In genomic region chr3:61990618-61991017, GRCh38 we compare ENCODE assay signal across 28 cellular contexts.
"Had no signal": no experiment of that assay in that cellular context is flagged by ENCODE, and none has a peak within 500 bp of the region (broad histone marks: within the 10 kb centered on the region; RNA-seq: fewer than 3 reads in every experiment).

No MANE protein-coding gene starts in this region.

- H3K9me3 ChIP-seq: ovary, psoas muscle, right lobe of liver, sigmoid colon, stomach, thoracic aorta, thyroid gland, tibial nerve, upper lobe of left lung, vagina had no signal

- H3K9ac ChIP-seq: parathyroid adenoma had no signal

- H2AFZ ChIP-seq: parathyroid adenoma had no signal

- H3K4me3 Mint-ChIP-seq: naive thymus-derived CD4-positive, alpha-beta T cell; natural killer cell; nephron; stimulated activated effector memory CD8-positive, alpha-beta T cell treated with anti-CD3 and anti-CD28 coated beads, Interleukin-12 subunit alpha, Interleukin-12 subunit beta, amount 100 ng/mL, for 72 hours; stimulated activated naive B cell treated with anti-CD40 and anti-IgM and Interleukin-4, amounts not matched to agents 10 μg/mL and 1 μg/mL and 100 μg/mL, for 72 hours; stimulated activated naive CD8-positive, alpha-beta T cell treated with anti-CD3 and anti-CD28 coated beads, Interleukin-15, Interleukin-2, amounts not matched to agents 100 ng/mL and 50 ng/mL, for 24 hours had no signal

- H3K27me3 Mint-ChIP-seq: progenitor cell of endocrine pancreas; stimulated activated naive B cell treated with anti-CD40 and anti-IgM and Interleukin-4, amounts not matched to agents 10 μg/mL and 1 μg/mL and 100 μg/mL, for 72 hours; stimulated activated naive CD8-positive, alpha-beta T cell treated with anti-CD3 and anti-CD28 coated beads, Interleukin-15, Interleukin-2, amounts not matched to agents 100 ng/mL and 50 ng/mL, for 24 hours had no signal

- DNase-seq: naive thymus-derived CD4-positive, alpha-beta T cell; natural killer cell; occipital lobe; ovary; posterior cingulate gyrus; psoas muscle; right cardiac atrium; right lobe of liver; sigmoid colon; small intestine; stimulated activated CD4-positive, alpha-beta T cell treated with anti-CD3 and anti-CD28 coated beads, Interleukin-15, amount 100 ng/mL, for 24 hours; stimulated activated CD4-positive, alpha-beta T cell treated with anti-CD3 and anti-CD28 coated beads, Interleukin-2, amount 100 ng/mL, for 24 hours; stimulated activated CD4-positive, alpha-beta T cell treated with anti-CD3 and anti-CD28 coated beads, Interleukin-2, amount 100 ng/mL, for 48 hours; stimulated activated CD4-positive, alpha-beta T cell treated with anti-CD3 and anti-CD28 coated beads, Interleukin-4, amount 100 ng/mL, for 24 hours; stimulated activated naive B cell treated with anti-CD40 and anti-IgM and Interleukin-4, amounts not matched to agents 10 μg/mL and 1 μg/mL and 100 μg/mL, for 72 hours; stimulated activated naive CD4-positive, alpha-beta T cell treated with Interleukin-2 at 50 U/mL for 16 hours; stomach; thyroid gland; trophoblast cell; upper lobe of left lung had no signal

- H3K27ac Mint-ChIP-seq: naive thymus-derived CD4-positive, alpha-beta T cell; natural killer cell; nephron; progenitor cell of endocrine pancreas; stimulated activated effector memory CD8-positive, alpha-beta T cell treated with anti-CD3 and anti-CD28 coated beads, Interleukin-12 subunit alpha, Interleukin-12 subunit beta, amount 100 ng/mL, for 72 hours; stimulated activated naive B cell treated with anti-CD40 and anti-IgM and Interleukin-4, amounts not matched to agents 10 μg/mL and 1 μg/mL and 100 μg/mL, for 72 hours; stimulated activated naive CD8-positive, alpha-beta T cell treated with anti-CD3 and anti-CD28 coated beads, Interleukin-15, Interleukin-2, amounts not matched to agents 100 ng/mL and 50 ng/mL, for 24 hours had no signal

- H3K9me3 Mint-ChIP-seq: nephron had no signal

- H3K36me3 ChIP-seq: ovary, right lobe of liver, sigmoid colon, thoracic aorta, thyroid gland, tibial nerve, upper lobe of left lung, vagina had no signal

- H3K4me1 ChIP-seq: parathyroid adenoma, right lobe of liver, sigmoid colon, stomach, tibial nerve, upper lobe of left lung, vagina had no signal

- H3K4me3 ChIP-seq: ovary, psoas muscle, right lobe of liver, sigmoid colon, stomach, thoracic aorta, thyroid gland, tibial nerve, upper lobe of left lung, vagina had no signal

- H3K36me3 Mint-ChIP-seq: naive thymus-derived CD4-positive, alpha-beta T cell; natural killer cell; stimulated activated effector memory CD8-positive, alpha-beta T cell treated with anti-CD3 and anti-CD28 coated beads, Interleukin-12 subunit alpha, Interleukin-12 subunit beta, amount 100 ng/mL, for 72 hours; stimulated activated naive B cell treated with anti-CD40 and anti-IgM and Interleukin-4, amounts not matched to agents 10 μg/mL and 1 μg/mL and 100 μg/mL, for 72 hours had no signal

- H3K4me1 Mint-ChIP-seq: naive thymus-derived CD4-positive, alpha-beta T cell; natural killer cell; nephron; stimulated activated effector memory CD8-positive, alpha-beta T cell treated with anti-CD3 and anti-CD28 coated beads, Interleukin-12 subunit alpha, Interleukin-12 subunit beta, amount 100 ng/mL, for 72 hours; stimulated activated naive B cell treated with anti-CD40 and anti-IgM and Interleukin-4, amounts not matched to agents 10 μg/mL and 1 μg/mL and 100 μg/mL, for 72 hours had no signal

- ATAC-seq: naive thymus-derived CD4-positive, alpha-beta T cell; natural killer cell; psoas muscle; right lobe of liver; stimulated activated effector memory CD8-positive, alpha-beta T cell treated with anti-CD3 and anti-CD28 coated beads, Interleukin-12 subunit alpha, Interleukin-12 subunit beta, amount 100 ng/mL, for 72 hours; stimulated activated naive B cell treated with anti-CD40 and anti-IgM and Interleukin-4, amounts not matched to agents 10 μg/mL and 1 μg/mL and 100 μg/mL, for 72 hours had no signal

- H3K27me3 ChIP-seq: ovary, right lobe of liver, sigmoid colon, stomach, thyroid gland, tibial nerve, upper lobe of left lung, vagina had no signal

- H3K27ac ChIP-seq: ovary, parathyroid adenoma, psoas muscle, right lobe of liver, sigmoid colon, stomach, thoracic aorta, thyroid gland, tibial nerve, upper lobe of left lung, vagina had no signal
